33 cellular contexts compared by ENCODE assay signal in the genomic region with DNA sequence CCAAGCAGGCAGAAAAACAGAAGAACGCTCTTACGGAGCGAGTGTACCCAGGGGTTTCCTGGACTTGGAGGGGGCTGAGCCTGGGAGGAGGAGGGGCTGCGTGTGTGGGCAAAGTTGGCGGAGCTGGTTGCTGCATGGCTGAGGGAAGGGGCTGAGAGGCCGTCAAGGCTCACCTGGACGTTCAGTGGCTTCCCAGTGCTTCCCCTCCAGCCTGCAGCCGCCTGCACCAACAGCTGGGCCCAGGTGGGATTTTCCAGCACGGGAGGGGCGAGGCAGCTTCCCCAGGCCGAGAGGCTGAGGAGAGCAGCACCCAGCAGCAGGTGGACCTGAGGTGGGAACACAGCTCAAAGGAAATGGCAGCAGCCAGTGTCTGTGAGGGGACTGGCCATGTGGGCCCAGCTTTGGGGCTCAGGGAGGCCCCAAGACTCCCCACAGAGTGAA.
DNase-seq lines count a peak whose midpoint lies in the region; ATAC-seq, FAIRE-seq and TF ChIP-seq lines count a peak whose summit lies in the region.
"Had no signal": no experiment of that assay in that cellular context is flagged by ENCODE, and none has a peak within 500 bp of the region (broad histone marks: within the 10 kb centered on the region; RNA-seq: fewer than 3 reads in every experiment).

No MANE protein-coding gene starts in this region.

- ATAC-seq in GM21786 (IDR thresholded peaks at IDR 0.05; ENCODE audit: unreplicated experiment): no peak
- ATAC-seq: activated CD4-positive, CD25-positive, alpha-beta regulatory T cell treated with anti-CD3 and anti-CD28 coated beads, Interleukin-2, amount 50 U/mL, for 24 hours; activated naive CD4-positive, alpha-beta T cell treated with anti-CD3 and anti-CD28 coated beads, Interleukin-2, amount 50 U/mL, for 72 hours; activated T-helper 17 cell treated with anti-CD3 and anti-CD28 coated beads, Interleukin-2, amount 50 U/mL, for 72 hours; effector memory CD8-positive, alpha-beta T cell; SK-N-SH treated with all-trans-retinoic acid at 6 μM for 48 hours; stimulated activated effector memory CD8-positive, alpha-beta T cell treated with anti-CD3 and anti-CD28 coated beads, Interleukin-12 subunit alpha, Interleukin-12 subunit beta, amount 100 ng/mL, for 72 hours had no signal

- intact Hi-C loops in CD14-positive monocyte (cut with micrococcal nuclease) (no loop called here), kidney (cut with DNase I) (no loop called here)

- no peak overlapping the region for H2AFZ ChIP-seq in osteoblast (ENCODE audit: low read length)

- H3K79me2 ChIP-seq in osteoblast (ENCODE audit: insufficient read depth, low read length): no peaks in the 10 kb centered on the region

- no peak for TF ChIP-seq POLR2A in Peyer's patch (IDR thresholded peaks at IDR 0.05)

- peaks cover 0 to 3% (median 0%) of the 10 kb centered on the region in 7 donors for H3K9me3 Mint-ChIP-seq in CD14-positive monocyte
- H3K9me3 Mint-ChIP-seq: activated CD4-positive, alpha-beta memory T cell treated with anti-CD3 and anti-CD28 coated beads, Interleukin-2, amount 10 ng/mL, durations not matched to agents 7 days and 5 days; activated naive CD4-positive, alpha-beta T cell treated with anti-CD3 and anti-CD28 coated beads, Interleukin-2, amount 50 U/mL, for 72 hours; activated T-helper 17 cell treated with anti-CD3 and anti-CD28 coated beads, Interleukin-2, amount 50 U/mL, for 72 hours; effector memory CD8-positive, alpha-beta T cell; stimulated activated effector memory CD8-positive, alpha-beta T cell treated with anti-CD3 and anti-CD28 coated beads, Interleukin-12 subunit alpha, Interleukin-12 subunit beta, amount 100 ng/mL, for 72 hours; T-helper 1 cell treated with Interleukin-12 subunit alpha and Interleukin-12 subunit beta and Interleukin-4 antibody, amounts not matched to agents 30 μg/mL and 1 μg/mL, for 36 hours had no signal

- peak overlapping the region in 1 of 7 donors; percentile 50 for H3K27ac Mint-ChIP-seq in CD14-positive monocyte
- H3K27ac Mint-ChIP-seq: activated CD4-positive, alpha-beta memory T cell treated with anti-CD3 and anti-CD28 coated beads, Interleukin-2, amount 10 ng/mL, durations not matched to agents 7 days and 5 days; activated naive CD4-positive, alpha-beta T cell treated with anti-CD3 and anti-CD28 coated beads, Interleukin-2, amount 50 U/mL, for 72 hours; activated T-helper 17 cell treated with anti-CD3 and anti-CD28 coated beads, Interleukin-2, amount 50 U/mL, for 72 hours; effector memory CD8-positive, alpha-beta T cell; stimulated activated effector memory CD8-positive, alpha-beta T cell treated with anti-CD3 and anti-CD28 coated beads, Interleukin-12 subunit alpha, Interleukin-12 subunit beta, amount 100 ng/mL, for 72 hours; T-helper 1 cell treated with Interleukin-12 subunit alpha and Interleukin-12 subunit beta and Interleukin-4 antibody, amounts not matched to agents 30 μg/mL and 1 μg/mL, for 36 hours had no signal

- H3K4me1 ChIP-seq in Peyer's patch: no peaks in the 10 kb centered on the region
- H3K4me1 ChIP-seq in kidney (ENCODE audit: control insufficient read depth in 1 of 2, insufficient read depth in 1 of 2, low read depth in 1 of 2, low read length in 2 of 2): no peaks in the 10 kb centered on the region
- H3K4me1 ChIP-seq in osteoblast (ENCODE audit: insufficient read depth, low read length): peaks cover 9% of the 10 kb centered on the region
- H3K4me1 ChIP-seq: ascending aorta had no signal

- H4K20me1 ChIP-seq in osteoblast (ENCODE audit: insufficient read depth, low read length): no peaks in the 10 kb centered on the region

- H3K36me3 ChIP-seq in Peyer's patch (no peaks in the 10 kb centered on the region), kidney (ENCODE audit: control insufficient read depth in 1 of 2, insufficient read depth in 2 of 2, low read length in 2 of 2) (no peaks in the 10 kb centered on the region), osteoblast (ENCODE audit: insufficient read depth, low read length) (no peaks in the 10 kb centered on the region)
- H3K36me3 ChIP-seq: ascending aorta, cardiac muscle cell had no signal

- H3K9me3 ChIP-seq in Peyer's patch (no peaks in the 10 kb centered on the region), kidney (ENCODE audit: control insufficient read depth in 1 of 2, low read length in 2 of 2) (no peaks in the 10 kb centered on the region), osteoblast (ENCODE audit: low read depth, low read length) (no peaks in the 10 kb centered on the region)
- H3K9me3 ChIP-seq: ascending aorta had no signal

- no peak for FAIRE-seq in kidney (lab: Jason Lieb, UNC)
- FAIRE-seq: keratinocyte, TTC549 had no signal

- H3K4me3 ChIP-seq in Peyer's patch (no peak overlapping the region), kidney (ENCODE audit: low read length in 2 of 2) (no peak overlapping the region), osteoblast (ENCODE audit: insufficient read depth, low read length) (no peak overlapping the region)
- H3K4me3 ChIP-seq: ascending aorta, cardiac muscle cell had no signal

- H3K4me1 Mint-ChIP-seq in CD14-positive monocyte: no peaks in the 10 kb centered on the region
- H3K4me1 Mint-ChIP-seq: activated CD4-positive, alpha-beta memory T cell treated with anti-CD3 and anti-CD28 coated beads, Interleukin-2, amount 10 ng/mL, durations not matched to agents 7 days and 5 days; activated T-helper 17 cell treated with anti-CD3 and anti-CD28 coated beads, Interleukin-2, amount 50 U/mL, for 72 hours; stimulated activated effector memory CD8-positive, alpha-beta T cell treated with anti-CD3 and anti-CD28 coated beads, Interleukin-12 subunit alpha, Interleukin-12 subunit beta, amount 100 ng/mL, for 72 hours had no signal

- H3K27me3 ChIP-seq in Peyer's patch (no peaks in the 10 kb centered on the region), osteoblast (ENCODE audit: insufficient read depth, low read length) (peaks cover 11% of the 10 kb centered on the region)
- H3K27me3 ChIP-seq: ascending aorta, cardiac muscle cell had no signal

- no peak overlapping the region for H3K4me2 ChIP-seq in osteoblast (ENCODE audit: insufficient read depth, low read length)

- H3K4me3 Mint-ChIP-seq in CD14-positive monocyte: no peak overlapping the region
- H3K4me3 Mint-ChIP-seq: activated CD4-positive, alpha-beta memory T cell treated with anti-CD3 and anti-CD28 coated beads, Interleukin-2, amount 10 ng/mL, durations not matched to agents 7 days and 5 days; activated T-helper 17 cell treated with anti-CD3 and anti-CD28 coated beads, Interleukin-2, amount 50 U/mL, for 72 hours; effector memory CD8-positive, alpha-beta T cell; stimulated activated effector memory CD8-positive, alpha-beta T cell treated with anti-CD3 and anti-CD28 coated beads, Interleukin-12 subunit alpha, Interleukin-12 subunit beta, amount 100 ng/mL, for 72 hours; T-helper 1 cell treated with Interleukin-12 subunit alpha and Interleukin-12 subunit beta and Interleukin-4 antibody, amounts not matched to agents 30 μg/mL and 1 μg/mL, for 36 hours had no signal

- H3K36me3 Mint-ChIP-seq in CD14-positive monocyte: no peaks in the 10 kb centered on the region
- H3K36me3 Mint-ChIP-seq: activated naive CD4-positive, alpha-beta T cell treated with anti-CD3 and anti-CD28 coated beads, Interleukin-2, amount 50 U/mL, for 72 hours; stimulated activated effector memory CD8-positive, alpha-beta T cell treated with anti-CD3 and anti-CD28 coated beads, Interleukin-12 subunit alpha, Interleukin-12 subunit beta, amount 100 ng/mL, for 72 hours had no signal

- H3K9ac ChIP-seq in kidney (ENCODE audit: low read length in 2 of 2): no peak overlapping the region

- H3K27me3 Mint-ChIP-seq in CD14-positive monocyte (ENCODE audit: low read depth in 3 of 3): peaks cover 0 to 2% (median 0%) of the 10 kb centered on the region in 3 donors
- H3K27me3 Mint-ChIP-seq: activated CD4-positive, alpha-beta memory T cell treated with anti-CD3 and anti-CD28 coated beads, Interleukin-2, amount 10 ng/mL, durations not matched to agents 7 days and 5 days; activated T-helper 17 cell treated with anti-CD3 and anti-CD28 coated beads, Interleukin-2, amount 50 U/mL, for 72 hours had no signal

- TF ChIP-seq CTCF in CD14-positive monocyte (IDR thresholded peaks at IDR 0.05) (no peak), Peyer's patch (IDR thresholded peaks at IDR 0.05) (no peak), kidney (IDR thresholded peaks at IDR 0.05; ENCODE audit: borderline replicate concordance, extremely low read depth, insufficient read depth) (no peak), osteoblast (IDR thresholded peaks at IDR 0.05; ENCODE audit: extremely low read depth, low read depth, low read length) (no peak)

- H3K27ac ChIP-seq in Peyer's patch (no peak overlapping the region), kidney (ENCODE audit: low read depth in 2 of 2, low read length in 2 of 2) (no peak overlapping the region), osteoblast (ENCODE audit: low read depth, low read length) (no peak overlapping the region)
- H3K27ac ChIP-seq: ascending aorta, C4-2B, cardiac muscle cell had no signal

- peak; percentile 25 for DNase-seq in CD14-positive monocyte (ENCODE audit: low spot score)
- peak in 2 of 3 donors; percentile 14 to 42 for DNase-seq in Peyer's patch
- DNase-seq in kidney: peak; percentile 56
- peak; percentile 73 for DNase-seq in osteoblast (ENCODE audit: insufficient read length, low spot score, missing footprints)
- DNase-seq in NCI-H345 treated with DMSO at 0.1 percent for 48 hours (lab: John Stamatoyannopoulos, UW; ENCODE audit: unreplicated experiment): no peak
- no peak for DNase-seq in DMS 273 (lab: John Stamatoyannopoulos, UW; ENCODE audit: unreplicated experiment)
- DNase-seq: activated CD4-positive, alpha-beta memory T cell treated with anti-CD3 and anti-CD28 coated beads, Interleukin-2, amount 10 ng/mL, durations not matched to agents 7 days and 5 days; Calu3; cortex of kidney; DMS79 treated with DMSO at 0.1 percent for 48 hours; effector memory CD8-positive, alpha-beta T cell; GDM1; HCEC 1CT; Kasumi-1; mammary epithelial cell; NCI-H1417; NCI-H2081; NCI-H526; OCI-M1; stimulated activated CD4-positive, alpha-beta T cell treated with anti-CD3 and anti-CD28 coated beads, Interleukin-15, amount 100 ng/mL, for 24 hours; trophoblast cell had no signal

Comparison
In these comparisons a context has a peak if more than half of its experiments do, and no peak if none do; other contexts are left out.
1. DNase-seq: peak in CD14-positive monocyte (single experiment), Peyer's patch (2 of 3), kidney (single experiment) and osteoblast (single experiment); none in NCI-H345 treated with DMSO at 0.1 percent for 48 hours (single experiment) and DMS 273 (single experiment).